In the genomic region with DNA sequence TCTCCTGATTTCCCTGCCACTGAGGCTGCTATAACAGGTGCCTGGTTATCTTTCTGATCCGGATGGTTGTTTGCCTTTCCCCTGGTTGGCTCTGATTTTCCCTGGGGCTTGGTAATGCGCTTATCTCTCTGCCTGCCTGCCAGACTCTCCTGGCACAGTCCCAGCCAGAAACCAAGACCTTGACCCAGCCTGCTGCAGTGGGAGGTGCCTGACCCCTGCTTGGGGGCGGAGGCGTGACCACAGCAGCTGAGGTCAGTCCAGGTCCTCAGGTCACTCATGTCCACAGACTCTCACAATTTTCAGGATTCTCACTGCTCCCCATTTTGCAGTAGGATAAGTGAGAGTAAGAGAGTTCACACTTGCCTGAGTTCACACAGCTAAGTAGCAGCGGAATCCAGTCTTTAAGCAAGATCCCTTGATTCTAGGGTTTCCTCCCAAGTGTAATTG, we compare ENCODE assay signal across 9 cellular contexts. TPM values are rescaled to one million over a fixed set of nuclear protein-coding genes. Genes with fewer than 3 reads are reported as not detected.
DNase-seq lines count a peak whose midpoint lies in the region; ATAC-seq and TF ChIP-seq lines count a peak whose summit lies in the region.
"Had no signal": no experiment of that assay in that cellular context is flagged by ENCODE, and none has a peak within 500 bp of the region (broad histone marks: within the 10 kb centered on the region; RNA-seq: fewer than 3 reads in every experiment).

No MANE protein-coding gene starts in this region.

- H3K9me3 ChIP-seq in breast epithelium: no peaks in the 10 kb centered on the region
- no peaks in the 10 kb centered on the region for H3K9me3 ChIP-seq in upper lobe of left lung

- H3K4me3 ChIP-seq in breast epithelium (no peak overlapping the region), upper lobe of left lung (no peak overlapping the region)

- intact Hi-C loops in breast epithelium (cut with DNase I; ENCODE audit: low total_unique reads): no loop called here

- H3K36me3 ChIP-seq in breast epithelium: no peaks in the 10 kb centered on the region
- no peaks in the 10 kb centered on the region for H3K36me3 ChIP-seq in upper lobe of left lung

- H3K27ac ChIP-seq in breast epithelium: peak overlapping the region; percentile 78 to 83
- H3K27ac ChIP-seq in upper lobe of left lung: peak overlapping the region in 3 of 4 donors; percentile 52 to 68 (median 65)

- H3K4me1 ChIP-seq in breast epithelium: peaks cover 10 to 37% of the 10 kb centered on the region in 2 donors
- peaks cover 61 to 91% (median 79%) of the 10 kb centered on the region in 4 donors for H3K4me1 ChIP-seq in upper lobe of left lung

- TF ChIP-seq EP300 in upper lobe of left lung (IDR thresholded peaks at IDR 0.05): no peak

- TF ChIP-seq POLR2A in breast epithelium (IDR thresholded peaks at IDR 0.05) (no peak), upper lobe of left lung (IDR thresholded peaks at IDR 0.05) (no peak), GM18505 (IDR thresholded peaks at IDR 0.05; ENCODE audit: borderline replicate concordance, extremely low read depth, insufficient read depth, insufficient read length) (no peak)

- ATAC-seq in upper lobe of left lung (ENCODE audit: low FRiP score in 2 of 2) (no peak), GM18505 (IDR thresholded peaks at IDR 0.05; ENCODE audit: unreplicated experiment) (no peak)

- WGBS in upper lobe of left lung, 2 donors: 21 to 26% methylated on average over 5 of the region's 5 CpGs

- H3K27me3 ChIP-seq in breast epithelium: no peaks in the 10 kb centered on the region
- no peaks in the 10 kb centered on the region for H3K27me3 ChIP-seq in upper lobe of left lung

- TF ChIP-seq CTCF in breast epithelium (IDR thresholded peaks at IDR 0.05): no peak
- no peak for TF ChIP-seq CTCF in upper lobe of left lung (IDR thresholded peaks at IDR 0.05)

- DNase-seq in NCI-H2196 (lab: John Stamatoyannopoulos, UW; ENCODE audit: unreplicated experiment) (peak; percentile 59), breast epithelium (ENCODE audit: low spot score in 2 of 2) (no peak), lung microvascular endothelial cell (ENCODE audit: low read depth in 2 of 2) (peak; percentile 35 to 90), upper lobe of left lung (peak in 1 of 2 donors; percentile 51), superior temporal gyrus (ENCODE audit: extremely low spot score) (no peak)
- DNase-seq in stimulated activated CD4-positive, alpha-beta T cell treated with anti-CD3 and anti-CD28 coated beads, Interleukin-15, amount 100 ng/mL, for 24 hours: no peak
- DNase-seq: Kasumi-1 had no signal

RNA-seq across cellular contexts. Expression of gene SYNPO, which starts 24.4 kb away (rescaled TPM):
- 10 to 100 TPM in 2 of 3 donors, 1 to 10 TPM in 1; 6.3 to 22.4 (median 15.4) TPM for total RNA-seq in breast epithelium
- 7.4 and 10.7 TPM in 2 replicates for total RNA-seq in lung microvascular endothelial cell
- 100 to 1,000 TPM in 2 of 6 donors, 10 to 100 TPM in 4; 41.9 to 150 (median 84.3) TPM for total RNA-seq in upper lobe of left lung

RNA-seq across cellular contexts. Expression of gene MYOZ3, which starts 45.0 kb away (rescaled TPM):
- total RNA-seq in breast epithelium: under 1 TPM; under 0.01 to 0.33 (median 0.15) TPM
- total RNA-seq in lung microvascular endothelial cell: 0.22 and 0.40 TPM in 2 replicates
- 1 to 10 TPM in 2 of 6 donors, under 1 TPM in 3, not detected in 1; 0.61 to 2.8 (median 0.89) TPM for total RNA-seq in upper lobe of left lung
- total RNA-seq: bronchial epithelial cell had no signal

Comparison
In these comparisons a context has a peak if more than half of its experiments do, and no peak if none do; other contexts are left out.
1. DNase-seq: peak in NCI-H2196 (single experiment) and lung microvascular endothelial cell (2 of 2); none in breast epithelium (0 of 2), stimulated activated CD4-positive, alpha-beta T cell treated with anti-CD3 and anti-CD28 coated beads, Interleukin-15, amount 100 ng/mL, for 24 hours (single experiment) and superior temporal gyrus (single experiment).